In the genomic region with DNA sequence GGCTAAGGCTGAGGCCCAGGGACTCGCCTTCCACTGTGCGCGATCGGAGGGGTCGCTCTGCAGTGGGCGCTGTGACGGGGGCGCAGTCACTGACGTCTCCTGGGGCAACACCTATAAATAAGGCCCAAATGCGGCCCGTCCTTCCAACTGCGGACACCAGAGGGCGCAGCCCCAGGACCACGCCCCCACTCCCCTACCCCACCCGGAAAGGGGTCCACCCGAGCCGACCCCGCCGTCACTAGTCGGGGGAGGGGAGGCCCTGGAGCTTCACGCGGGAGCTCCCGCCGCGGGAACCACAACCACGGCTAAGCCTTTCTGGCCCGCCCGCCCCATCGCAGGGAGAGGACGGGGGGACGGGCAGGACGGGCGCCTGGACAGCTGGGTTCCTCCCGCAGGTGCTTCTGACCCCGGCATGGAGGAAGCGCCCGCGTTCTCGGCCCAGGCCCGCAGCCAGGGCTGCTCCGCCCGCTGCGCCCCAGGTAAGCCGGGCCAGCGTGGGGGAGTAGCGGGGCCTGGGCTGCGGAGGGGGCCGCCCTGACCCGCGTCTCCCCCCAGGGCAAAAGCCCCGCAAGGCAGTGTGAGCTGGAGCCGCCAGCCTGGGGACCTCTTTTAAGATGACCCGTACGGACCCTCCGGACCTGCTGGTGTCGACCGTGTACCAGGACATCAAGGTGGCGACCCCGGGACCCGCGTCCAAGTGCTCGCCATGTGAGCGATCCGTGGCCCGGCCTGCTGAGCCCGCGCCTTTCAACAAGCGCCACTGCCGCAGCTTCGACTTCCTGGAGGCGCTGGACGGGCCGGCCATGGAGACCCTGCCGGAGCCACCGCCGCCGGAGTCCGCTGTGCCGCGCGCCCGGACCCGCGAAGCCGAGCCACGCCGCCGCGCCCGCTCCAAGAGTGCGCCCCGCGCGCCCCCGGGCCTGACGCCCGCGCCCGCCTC, we compare ENCODE assay signal across 8 cellular contexts. TPM values are rescaled to one million over a fixed set of nuclear protein-coding genes. Genes with fewer than 3 reads are reported as not detected.
DNase-seq lines count a peak whose midpoint lies in the region; ATAC-seq and TF ChIP-seq lines count a peak whose summit lies in the region.
"Not testable (repeated sequence)": the region's sequence is repeated elsewhere in the genome, so short reads cannot be mapped to it uniquely, and the experiment has no call there.

No MANE protein-coding gene starts in this region.

- ATAC-seq in natural killer cell treated with Interleukin-12 subunit alpha and Interleukin-12 subunit beta and Interleukin-15 and Interleukin-18, amount 100 ng/mL, for 72 hours: peak; percentile 5 to 9

- peaks cover 32% of the 10 kb centered on the region for H3K4me1 ChIP-seq in A673 (ENCODE audit: insufficient read depth, low read length, poor library complexity, severe bottlenecking)
- peaks cover 26% of the 10 kb centered on the region for H3K4me1 ChIP-seq in OCI-LY7 (ENCODE audit: insufficient read depth, low read length, poor library complexity, severe bottlenecking)
- peaks cover 3 to 32% of the 10 kb centered on the region in 2 donors for H3K4me1 ChIP-seq in ascending aorta

- H4K20me1 ChIP-seq in OCI-LY7 (ENCODE audit: insufficient read depth, low read length): not testable (repeated sequence)

- not testable (repeated sequence) for H3K79me2 ChIP-seq in OCI-LY7 (ENCODE audit: insufficient read depth, low read depth, low read length)

- H3K4me3 Mint-ChIP-seq in activated CD4-positive, alpha-beta memory T cell treated with anti-CD3 and anti-CD28 coated beads, Interleukin-2, amount 10 ng/mL, durations not matched to agents 7 days and 5 days: peak overlapping the region; percentile 56
- peak overlapping the region; percentile 47 for H3K4me3 Mint-ChIP-seq in natural killer cell treated with Interleukin-12 subunit alpha and Interleukin-12 subunit beta and Interleukin-15 and Interleukin-18, amount 100 ng/mL, for 72 hours

- not testable (repeated sequence) for H3K27ac ChIP-seq in A673 (ENCODE audit: low read depth, low read length, poor library complexity, severe bottlenecking); OCI-LY7 (ENCODE audit: low read depth, low read length, poor library complexity, severe bottlenecking); ascending aorta

- not testable (repeated sequence) for H3K9me2 ChIP-seq in OCI-LY7 (ENCODE audit: insufficient read depth, low read length)

- BruUV-seq in A673 (replicated peaks; lab: Mats Ljungman, UMichigan); OCI-LY7 (replicated peaks; lab: Mats Ljungman, UMichigan): not testable (repeated sequence)

- H3K36me3 ChIP-seq in A673 (ENCODE audit: insufficient read depth, low read length, poor library complexity, severe bottlenecking): not testable (repeated sequence)
- H3K36me3 ChIP-seq in OCI-LY7 (ENCODE audit: insufficient read depth, low read length) (peaks cover 25% of the 10 kb centered on the region), ascending aorta (peaks cover 12 to 19% of the 10 kb centered on the region in 2 donors)

- POLR2A ChIA-PET in A673 (lab: Charles Lee; ENCODE audit: low non-redundant PET); OCI-LY7 (lab: Charles Lee): not testable (repeated sequence)
- POLR2A ChIA-PET in activated CD4-positive, alpha-beta memory T cell treated with anti-CD3 and anti-CD28 coated beads, Interleukin-2, amount 10 ng/mL, durations not matched to agents 7 days and 5 days (lab: Charles Lee): interaction anchor here (0.8 to 2.3 kb wide), 5 partner anchors 36 to 396 kb away, joined by 3 to 6 read pairs (median 4); a partner anchor contains a TSS

- TF ChIP-seq CTCF in A673 (conservative IDR thresholded peaks at IDR 0.05; ENCODE audit: low read depth, low read length) (peak; percentile 64), GM13976 (IDR thresholded peaks at IDR 0.05; ENCODE audit: borderline replicate concordance, control extremely low read depth, extremely low read depth, insufficient read depth, missing control alignments) (peak; percentile 47), OCI-LY7 (conservative IDR thresholded peaks at IDR 0.05; ENCODE audit: low read length) (peak; percentile 73), ascending aorta (IDR thresholded peaks at IDR 0.05) (peak; percentile 64 to 73 (median 69)), fibroblast of the aortic adventitia (IDR thresholded peaks at IDR 0.05; ENCODE audit: insufficient read depth, low read length) (peak; percentile 48)

- H3K4me1 Mint-ChIP-seq in activated CD4-positive, alpha-beta memory T cell treated with anti-CD3 and anti-CD28 coated beads, Interleukin-2, amount 10 ng/mL, durations not matched to agents 7 days and 5 days: peaks cover 29% of the 10 kb centered on the region
- H3K4me1 Mint-ChIP-seq in natural killer cell treated with Interleukin-12 subunit alpha and Interleukin-12 subunit beta and Interleukin-15 and Interleukin-18, amount 100 ng/mL, for 72 hours (ENCODE audit: low read depth in 2 of 2): peaks cover 12 to 18% of the 10 kb centered on the region in 2 donors

- H3K9me3 ChIP-seq in A673 (ENCODE audit: low read depth, low read length, poor library complexity, severe bottlenecking); OCI-LY7 (ENCODE audit: low read length); ascending aorta: not testable (repeated sequence)

- DNase-seq in A673 (ENCODE audit: low spot score): peak; percentile 52
- not testable (repeated sequence) for DNase-seq in GM13976 (ENCODE audit: low spot score); ascending aorta (ENCODE audit: low spot score in 2 of 2); fibroblast of the aortic adventitia (ENCODE audit: low read depth); natural killer cell treated with Interleukin-12 subunit alpha and Interleukin-12 subunit beta and Interleukin-15 and Interleukin-18, amount 100 ng/mL, for 72 hours (ENCODE audit: low spot score)
- peak; percentile 48 for DNase-seq in OCI-LY7 (ENCODE audit: low spot score)
- peak; percentile 67 for DNase-seq in activated CD4-positive, alpha-beta memory T cell treated with anti-CD3 and anti-CD28 coated beads, Interleukin-2, amount 10 ng/mL, durations not matched to agents 7 days and 5 days
- DNase-seq in stimulated activated CD4-positive, alpha-beta T cell treated with anti-CD3 and anti-CD28 coated beads, TNF-alpha, amount 100 ng/mL, for 4 hours (ENCODE audit: low read depth in 3 of 3): peak; percentile 32 to 51 (median 42)

- peak overlapping the region; percentile 54; the same call in 1 of the 2 replicates for H3K4me2 ChIP-seq in OCI-LY7 (ENCODE audit: low read length)

- not testable (repeated sequence) for H3K27ac Mint-ChIP-seq in activated CD4-positive, alpha-beta memory T cell treated with anti-CD3 and anti-CD28 coated beads, Interleukin-2, amount 10 ng/mL, durations not matched to agents 7 days and 5 days; natural killer cell treated with Interleukin-12 subunit alpha and Interleukin-12 subunit beta and Interleukin-15 and Interleukin-18, amount 100 ng/mL, for 72 hours

- not testable (repeated sequence) for H3K9me3 Mint-ChIP-seq in activated CD4-positive, alpha-beta memory T cell treated with anti-CD3 and anti-CD28 coated beads, Interleukin-2, amount 10 ng/mL, durations not matched to agents 7 days and 5 days; natural killer cell treated with Interleukin-12 subunit alpha and Interleukin-12 subunit beta and Interleukin-15 and Interleukin-18, amount 100 ng/mL, for 72 hours

- in situ Hi-C loops in GM13976 (cut with MboI; ENCODE audit: low sequenced_read_pairs, unreplicated experiment): not testable (repeated sequence)

- not testable (repeated sequence) for H3K27me3 ChIP-seq in A673 (replicated peaks; ENCODE audit: insufficient read depth, low read depth, low read length, poor library complexity)
- H3K27me3 ChIP-seq in ascending aorta: peaks cover 34% of the 10 kb centered on the region

- intact Hi-C loops in A673 (cut with micrococcal nuclease; ENCODE audit: unreplicated experiment) (loop anchor here (5.0 kb wide), 1 partner anchor 42 kb away; no protein-coding TSS in a partner anchor), OCI-LY7 (cut with micrococcal nuclease; ENCODE audit: unreplicated experiment) (loop anchor here (1.0 kb wide), 1 partner anchor 54 kb away; no protein-coding TSS in a partner anchor)
- intact Hi-C loops in ascending aorta (cut with DNase I): not testable (repeated sequence)

- CTCF ChIA-PET in A673 (lab: Charles Lee): interaction anchor here (0.6 to 0.7 kb wide), 2 partner anchors 51 to 79 kb away, joined by 3 to 5 read pairs; no protein-coding TSS in a partner anchor
- CTCF ChIA-PET in OCI-LY7 (lab: Charles Lee; ENCODE audit: unreplicated experiment): interaction anchor here (0.6 kb wide), 1 partner anchor 35 kb away, joined by 3 read pairs; no protein-coding TSS in a partner anchor
- CTCF ChIA-PET in activated CD4-positive, alpha-beta memory T cell treated with anti-CD3 and anti-CD28 coated beads, Interleukin-2, amount 10 ng/mL, durations not matched to agents 7 days and 5 days (lab: Charles Lee): interaction anchor here (0.8 to 2.8 kb wide), 8 partner anchors 34 to 220 kb away, joined by 3 to 34 read pairs (median 6); a partner anchor contains a TSS

- H3K4me3 ChIP-seq in A673 (ENCODE audit: low read depth, low read length, poor library complexity, severe bottlenecking); fibroblast of the aortic adventitia (ENCODE audit: low read depth, low read length): not testable (repeated sequence)
- H3K4me3 ChIP-seq in OCI-LY7 (ENCODE audit: low read depth, low read length, poor library complexity, severe bottlenecking) (peak overlapping the region; percentile 6), ascending aorta (peak overlapping the region; percentile 13 to 71)

- H2AFZ ChIP-seq in OCI-LY7 (ENCODE audit: low read length): not testable (repeated sequence)

- H3K36me3 Mint-ChIP-seq in activated CD4-positive, alpha-beta memory T cell treated with anti-CD3 and anti-CD28 coated beads, Interleukin-2, amount 10 ng/mL, durations not matched to agents 7 days and 5 days (ENCODE audit: low read depth): peaks cover 17% of the 10 kb centered on the region
- not testable (repeated sequence) for H3K36me3 Mint-ChIP-seq in natural killer cell treated with Interleukin-12 subunit alpha and Interleukin-12 subunit beta and Interleukin-15 and Interleukin-18, amount 100 ng/mL, for 72 hours

- peaks cover 18% of the 10 kb centered on the region for H3K27me3 Mint-ChIP-seq in activated CD4-positive, alpha-beta memory T cell treated with anti-CD3 and anti-CD28 coated beads, Interleukin-2, amount 10 ng/mL, durations not matched to agents 7 days and 5 days
- not testable (repeated sequence) for H3K27me3 Mint-ChIP-seq in natural killer cell treated with Interleukin-12 subunit alpha and Interleukin-12 subunit beta and Interleukin-15 and Interleukin-18, amount 100 ng/mL, for 72 hours

RNA-seq across cellular contexts. Expression of a gene that starts 1.8 kb away (rescaled TPM):
- 1.8 and 2.0 TPM in 2 replicates for total RNA-seq in A673 (2021)
- 2.4 and 2.5 TPM in 2 replicates for total RNA-seq in OCI-LY7 (2014; rRNA removed; shearing (Covaris generic))
- total RNA-seq in OCI-LY7 (2022): 4.6 and 5.1 TPM in 2 replicates
- total RNA-seq in activated CD4-positive, alpha-beta memory T cell treated with anti-CD3 and anti-CD28 coated beads, Interleukin-2, amount 10 ng/mL, durations not matched to agents 7 days and 5 days: 1 to 10 TPM; 8.7 TPM
- total RNA-seq in ascending aorta: 5.9 TPM
- 1.1 and 1.3 TPM in 2 replicates for total RNA-seq in fibroblast of the aortic adventitia (ENCODE audit: low replicate concordance)
- 10 to 100 TPM in 1 of 2 donors, 1 to 10 TPM in 1; 7.8 to 11.2 TPM for total RNA-seq in natural killer cell treated with Interleukin-12 subunit alpha and Interleukin-12 subunit beta and Interleukin-15 and Interleukin-18, amount 100 ng/mL, for 72 hours

RNA-seq across cellular contexts. Expression of a gene that starts 5.1 kb away (rescaled TPM):
- total RNA-seq in A673 (2021) (94.7 and 109 TPM in 2 replicates), OCI-LY7 (2022) (42.4 and 49.9 TPM in 2 replicates), ascending aorta (108 TPM), fibroblast of the aortic adventitia (ENCODE audit: low replicate concordance) (28.7 and 83.2 TPM in 2 replicates)
- 56.9 and 81.9 TPM in 2 replicates for total RNA-seq in OCI-LY7 (2014; rRNA removed; shearing (Covaris generic))
- total RNA-seq in activated CD4-positive, alpha-beta memory T cell treated with anti-CD3 and anti-CD28 coated beads, Interleukin-2, amount 10 ng/mL, durations not matched to agents 7 days and 5 days: 10 to 100 TPM; 82.3 to 85.4 TPM
- total RNA-seq in natural killer cell treated with Interleukin-12 subunit alpha and Interleukin-12 subunit beta and Interleukin-15 and Interleukin-18, amount 100 ng/mL, for 72 hours: 100 to 1,000 TPM in 1 of 2 donors, 10 to 100 TPM in 1; 71.5 to 108 TPM

RNA-seq across cellular contexts. Expression of a gene that starts 8.1 kb away (rescaled TPM):
- total RNA-seq in A673 (2021): 7.9 and 10.1 TPM in 2 replicates
- 11.7 and 14.0 TPM in 2 replicates for total RNA-seq in OCI-LY7 (2014; rRNA removed; shearing (Covaris generic))
- 12.7 and 14.2 TPM in 2 replicates for total RNA-seq in OCI-LY7 (2022)
- 10 to 100 TPM; 12.5 to 13.6 TPM for total RNA-seq in activated CD4-positive, alpha-beta memory T cell treated with anti-CD3 and anti-CD28 coated beads, Interleukin-2, amount 10 ng/mL, durations not matched to agents 7 days and 5 days
- 5.0 TPM for total RNA-seq in ascending aorta
- total RNA-seq in fibroblast of the aortic adventitia (ENCODE audit: low replicate concordance): 0.81 TPM in 1 of 2 replicates, not detected in the other
- 10 to 100 TPM; 16.0 to 17.2 TPM for total RNA-seq in natural killer cell treated with Interleukin-12 subunit alpha and Interleukin-12 subunit beta and Interleukin-15 and Interleukin-18, amount 100 ng/mL, for 72 hours

RNA-seq across cellular contexts. Expression of a gene that starts 22.0 kb away (rescaled TPM):
- total RNA-seq in A673 (2021): 321 and 330 TPM in 2 replicates
- total RNA-seq in OCI-LY7 (2014; rRNA removed; shearing (Covaris generic)): 272 and 409 TPM in 2 replicates
- total RNA-seq in OCI-LY7 (2022): 222 and 246 TPM in 2 replicates
- 100 to 1,000 TPM; 301 to 316 TPM for total RNA-seq in activated CD4-positive, alpha-beta memory T cell treated with anti-CD3 and anti-CD28 coated beads, Interleukin-2, amount 10 ng/mL, durations not matched to agents 7 days and 5 days
- 140 TPM for total RNA-seq in ascending aorta
- 83.0 and 248 TPM in 2 replicates for total RNA-seq in fibroblast of the aortic adventitia (ENCODE audit: low replicate concordance)
- total RNA-seq in natural killer cell treated with Interleukin-12 subunit alpha and Interleukin-12 subunit beta and Interleukin-15 and Interleukin-18, amount 100 ng/mL, for 72 hours: 100 to 1,000 TPM; 299 to 453 TPM

RNA-seq across cellular contexts. Expression of a gene that starts 36.3 kb away (rescaled TPM):
- total RNA-seq in A673 (2021) (208 and 210 TPM in 2 replicates), OCI-LY7 (2022) (126 and 133 TPM in 2 replicates), ascending aorta (70.9 TPM), fibroblast of the aortic adventitia (ENCODE audit: low replicate concordance) (49.8 and 62.0 TPM in 2 replicates)
- 97.0 and 113 TPM in 2 replicates for total RNA-seq in OCI-LY7 (2014; rRNA removed; shearing (Covaris generic))
- total RNA-seq in activated CD4-positive, alpha-beta memory T cell treated with anti-CD3 and anti-CD28 coated beads, Interleukin-2, amount 10 ng/mL, durations not matched to agents 7 days and 5 days: 10 to 100 TPM; 96.0 to 96.2 TPM
- total RNA-seq in natural killer cell treated with Interleukin-12 subunit alpha and Interleukin-12 subunit beta and Interleukin-15 and Interleukin-18, amount 100 ng/mL, for 72 hours: 100 to 1,000 TPM in 1 of 2 donors, 10 to 100 TPM in 1; 74.1 to 151 TPM
